16 cellular contexts compared by ENCODE assay signal in genomic region chr7:114130860-114131259, GRCh38.
"Had no signal": no experiment of that assay in that cellular context is flagged by ENCODE, and none has a peak within 500 bp of the region (broad histone marks: within the 10 kb centered on the region; RNA-seq: fewer than 3 reads in every experiment).

No MANE protein-coding gene starts in this region.

- H3K4me1 ChIP-seq: colonic mucosa, upper lobe of right lung had no signal

- H3K36me3 ChIP-seq: colonic mucosa, upper lobe of right lung had no signal

- H3K27me3 ChIP-seq: colonic mucosa, upper lobe of right lung had no signal

- H3K4me3 ChIP-seq: colonic mucosa, psoas muscle, upper lobe of right lung had no signal

- H3K9me3 ChIP-seq: colonic mucosa, psoas muscle, upper lobe of right lung had no signal

- H3K27ac ChIP-seq: colonic mucosa, epithelial cell of prostate, psoas muscle, upper lobe of right lung had no signal

- ATAC-seq: left lobe of liver, natural killer cell, psoas muscle, upper lobe of right lung had no signal

- DNase-seq: activated CD4-positive, alpha-beta T cell treated with anti-CD3 and anti-CD28 coated beads, Interleukin-2, amount 50 U/mL, for 4 hours; activated CD4-positive, CD25-positive, alpha-beta regulatory T cell treated with anti-CD3 and anti-CD28 coated beads, Interleukin-2, amount 50 U/mL, for 72 hours; activated effector memory CD4-positive, alpha-beta T cell treated with anti-CD3 and anti-CD28 coated beads, Interleukin-2, amount 50 U/mL, for 16 hours; activated T-cell treated with anti-CD3 and anti-CD28 coated beads, Interleukin-2, amount 50 U/mL, for 24 hours; colonic mucosa; effector CD4-positive, alpha-beta T cell; foreskin fibroblast; natural killer cell; nucleus accumbens; psoas muscle; stimulated activated CD4-positive, alpha-beta T cell treated with anti-CD3 and anti-CD28 coated beads, Interleukin-2, amount 100 ng/mL, for 48 hours; stimulated activated CD8-positive, alpha-beta memory T cell treated with anti-CD3 and anti-CD28 coated beads, Interleukin-4, amount 100 ng/mL, for 48 hours; SW 1271; upper lobe of right lung had no signal
